In genomic region chr12:7108928-7109920, GRCh38 we compare ENCODE assay signal across 1 cellular context.
TF ChIP-seq lines count a peak whose summit lies in the region.

C1RL (minus strand) TSS chr12:7109214; CDS start chr12:7109180, 34 bp downstream.

TF ChIP-seq in GM12878, 131 proteins besides CTCF, POLR2A, EP300 and RAD21 (continued from another document):
- peak; percentile 59 for TF ChIP-seq MLLT1 (IDR thresholded peaks at IDR 0.05)
- no peak for TF ChIP-seq SMAD5 (IDR thresholded peaks at IDR 0.05; ENCODE audit: low read depth)
- TF ChIP-seq SMC3 (IDR thresholded peaks at IDR 0.05; ENCODE audit: borderline replicate concordance, low read length) = peak; percentile 65
- no peak for TF ChIP-seq TARDBP (IDR thresholded peaks at IDR 0.05; ENCODE audit: borderline replicate concordance)
- TF ChIP-seq NR2F1 (conservative IDR thresholded peaks at IDR 0.05) = peak; percentile 61; the same call in 1 of the 2 replicates
- peak in 1 of 2 experiments; percentile 67; a peak in 2 of 4 replicates for TF ChIP-seq ETV6 (conservative IDR thresholded peaks at IDR 0.05 in 1 of 2, IDR thresholded peaks at IDR 0.05 in 1 of 2; ENCODE audit: borderline replicate concordance in 1 of 2, low read depth in 1 of 2)
- peak; percentile 35; the same call in 1 of the 2 replicates for TF ChIP-seq CREB1 (IDR thresholded peaks at IDR 0.05; ENCODE audit: low read depth)
- TF ChIP-seq POU2F2 (IDR thresholded peaks at IDR 0.05; ENCODE audit: borderline replicate concordance, low read depth, low read length) = peak; percentile 20; the same call in 1 of the 3 replicates
- TF ChIP-seq E4F1 (IDR thresholded peaks at IDR 0.05; ENCODE audit: borderline replicate concordance, partially characterized antibody) = peak; percentile 16
- no peak for TF ChIP-seq RBBP5 (conservative IDR thresholded peaks at IDR 0.05)
- TF ChIP-seq ZNF207 (IDR thresholded peaks at IDR 0.05; ENCODE audit: borderline replicate concordance) = peak; percentile 72; the same call in 1 of the 2 replicates
- no peak for TF ChIP-seq RFX5 (IDR thresholded peaks at IDR 0.05; ENCODE audit: low read depth, low read length)
- TF ChIP-seq RELB (IDR thresholded peaks at IDR 0.05; ENCODE audit: low read depth) = peak; percentile 58; the same call in 1 of the 2 replicates
- peak; percentile 51; the same call in 1 of the 2 replicates for TF ChIP-seq MAX (IDR thresholded peaks at IDR 0.05; ENCODE audit: low read depth, low read length)
- TF ChIP-seq POLR2AphosphoS5 (IDR thresholded peaks at IDR 0.05; ENCODE audit: low read length) = no peak
- peak in 1 of 2 experiments; percentile 40; a peak in 1 of 3 replicates for TF ChIP-seq EGR1 (IDR thresholded peaks at IDR 0.05; ENCODE audit: borderline replicate concordance in 1 of 2, low read depth in 2 of 2, low read length in 2 of 2)
- TF ChIP-seq SPI1 (IDR thresholded peaks at IDR 0.05; ENCODE audit: borderline replicate concordance, insufficient read depth, low read depth, low read length) = peak; percentile 79; the same call in 1 of the 2 replicates
- no peak for TF ChIP-seq SMAD1 (IDR thresholded peaks at IDR 0.05; ENCODE audit: low read depth, partially characterized antibody)
- TF ChIP-seq EED (IDR thresholded peaks at IDR 0.05; ENCODE audit: low read depth) = peak; percentile 76; the same call in 1 of the 2 replicates
- no peak for TF ChIP-seq ZBTB11 (CRISPR knock-in tag; IDR thresholded peaks at IDR 0.05)
- TF ChIP-seq ESRRA (IDR thresholded peaks at IDR 0.05; ENCODE audit: low read length) = no peak
- no peak for TF ChIP-seq HDGF (IDR thresholded peaks at IDR 0.05)
- no peak for TF ChIP-seq GATAD2B (conservative IDR thresholded peaks at IDR 0.05; ENCODE audit: low read depth)
- TF ChIP-seq IKZF2 (IDR thresholded peaks at IDR 0.05) = peak; percentile 73 to 79
- 0 out of 2 replicates have a peak, but pooled peaks have one; percentile 18 for TF ChIP-seq MEF2A (IDR thresholded peaks at IDR 0.05; ENCODE audit: insufficient read depth, low read depth, low read length)
- no peak for TF ChIP-seq ATF7 (IDR thresholded peaks at IDR 0.05; ENCODE audit: low read depth)
- 0 out of 2 replicates have a peak, but pooled peaks have one; percentile 27 for TF ChIP-seq TAF1 (IDR thresholded peaks at IDR 0.05; ENCODE audit: borderline replicate concordance, low read depth, low read length)
- peak; percentile 81; the same call in 1 of the 2 replicates for TF ChIP-seq SMARCA5 (IDR thresholded peaks at IDR 0.05)
- peak; percentile 73; the same call in 1 of the 2 replicates for TF ChIP-seq YY1 (IDR thresholded peaks at IDR 0.05; ENCODE audit: low read depth, low read length)
- no peak for TF ChIP-seq NKRF (conservative IDR thresholded peaks at IDR 0.05)
- no peak for TF ChIP-seq ASH2L (IDR thresholded peaks at IDR 0.05; ENCODE audit: borderline replicate concordance, low read depth)
- TF ChIP-seq NFXL1 (IDR thresholded peaks at IDR 0.05; ENCODE audit: borderline replicate concordance) = no peak
- no peak for TF ChIP-seq NFIC (IDR thresholded peaks at IDR 0.05; ENCODE audit: low read depth, low read length)
- peak; percentile 62 for TF ChIP-seq NBN (IDR thresholded peaks at IDR 0.05)
- TF ChIP-seq MYC (IDR thresholded peaks at IDR 0.05; ENCODE audit: insufficient read depth, insufficient read length, insufficient replicate concordance, low read length, severe bottlenecking) = no peak
- TF ChIP-seq FOXM1 (IDR thresholded peaks at IDR 0.05; ENCODE audit: low read depth, low read length) = no peak
- peak in 1 of 2 experiments; percentile 72; a peak in 2 of 4 replicates for TF ChIP-seq CEBPB (IDR thresholded peaks at IDR 0.05; ENCODE audit: borderline replicate concordance in 1 of 2, low read depth in 2 of 2, low read length in 2 of 2)
- peak; percentile 81; the same call in 1 of the 2 replicates for TF ChIP-seq IKZF1 (conservative IDR thresholded peaks at IDR 0.05)
- TF ChIP-seq NR2C1 (IDR thresholded peaks at IDR 0.05) = no peak
- TF ChIP-seq ZNF622 (IDR thresholded peaks at IDR 0.05) = no peak
- no peak for TF ChIP-seq ZBTB33 (IDR thresholded peaks at IDR 0.05)
- TF ChIP-seq USF2 (IDR thresholded peaks at IDR 0.05; ENCODE audit: borderline replicate concordance, low read depth, low read length) = no peak
- no peak for TF ChIP-seq NFYA (IDR thresholded peaks at IDR 0.05; ENCODE audit: borderline replicate concordance, low read depth, low read length)
- no peak for TF ChIP-seq CBX3 (IDR thresholded peaks at IDR 0.05; ENCODE audit: borderline replicate concordance, low read depth)
- no peak for TF ChIP-seq LARP7 (IDR thresholded peaks at IDR 0.05)
- no peak for TF ChIP-seq ZNF217 (IDR thresholded peaks at IDR 0.05)
- TF ChIP-seq DPF2 (IDR thresholded peaks at IDR 0.05) = no peak
- TF ChIP-seq RUNX3 (IDR thresholded peaks at IDR 0.05; ENCODE audit: low read length) = peak; percentile 47
- no peak for TF ChIP-seq ATF3 (IDR thresholded peaks at IDR 0.05; ENCODE audit: borderline replicate concordance, extremely low read depth, low read depth, low read length)
- TF ChIP-seq ELK1 (IDR thresholded peaks at IDR 0.05; ENCODE audit: low read depth, low read length) = peak; percentile 34; the same call in 1 of the 2 replicates
- no peak for TF ChIP-seq BRCA1 (IDR thresholded peaks at IDR 0.05; ENCODE audit: low read depth, low read length)
- peak; percentile 77 for TF ChIP-seq CHD2 (IDR thresholded peaks at IDR 0.05; ENCODE audit: borderline replicate concordance, low read depth, low read length)
